8 cellular contexts compared by ENCODE assay signal in the genomic region with DNA sequence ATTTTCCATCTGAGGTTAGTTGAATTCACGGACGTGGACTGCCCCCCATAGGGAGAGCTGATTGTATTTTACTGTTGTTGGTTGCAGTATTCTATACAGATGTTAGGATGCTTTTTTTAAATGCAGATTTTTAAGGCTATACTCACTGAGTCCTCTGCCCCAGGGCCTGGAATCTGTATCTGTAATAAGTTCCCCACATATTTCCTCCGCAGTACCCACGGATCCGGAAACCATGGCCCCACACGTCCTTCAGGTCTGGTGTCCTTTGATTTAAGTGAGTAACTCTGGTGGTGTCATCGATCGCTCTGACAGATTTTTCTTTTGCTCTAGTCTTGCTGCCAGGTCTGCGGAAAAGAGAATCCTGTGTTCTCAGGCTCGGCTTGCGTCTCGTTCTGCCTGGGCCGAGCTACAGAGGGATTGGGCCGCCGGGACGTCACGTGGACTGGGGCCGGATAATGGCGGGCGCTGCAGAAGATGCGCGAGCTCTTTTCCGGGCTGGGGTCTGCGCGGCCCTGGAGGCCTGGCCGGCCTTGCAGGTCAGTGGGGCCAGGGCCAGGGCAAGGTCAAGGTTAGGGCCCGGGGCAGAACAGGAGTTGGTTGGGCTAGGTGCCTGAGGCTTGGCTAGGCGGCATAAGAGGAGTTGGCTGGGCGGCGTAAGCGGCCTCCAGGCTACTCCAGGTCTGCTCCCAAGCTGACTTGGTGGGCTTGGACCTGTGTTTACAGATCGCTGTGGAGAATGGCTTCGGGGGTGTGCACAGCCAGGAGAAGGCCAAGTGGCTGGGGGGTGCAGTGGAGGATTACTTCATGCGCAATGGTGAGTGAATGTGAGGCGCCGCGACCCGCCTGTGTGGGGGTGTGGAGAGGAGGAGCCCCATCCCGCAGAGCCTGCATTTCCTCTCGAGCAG. TPM values are rescaled to one million over a fixed set of nuclear protein-coding genes. Genes with fewer than 3 reads are reported as not detected.
DNase-seq lines count a peak whose midpoint lies in the region; ATAC-seq lines count a peak whose summit lies in the region.

Gene TSR2, plus strand, starts transcription at position 438 of the 905 bp plus-strand sequence. Its CDS starts 18 bp downstream, at position 456.

- H3K9me3 ChIP-seq in endocrine pancreas (ENCODE audit: control insufficient read depth, low read length) = no peaks in the 10 kb centered on the region

- ATAC-seq in GM21360 (IDR thresholded peaks at IDR 0.05; ENCODE audit: unreplicated experiment) = peak; percentile 91

- no peaks in the 10 kb centered on the region for H3K4me1 ChIP-seq in endocrine pancreas (ENCODE audit: control insufficient read depth, insufficient read depth, low read length)

- peak within 1 kb of the TSS; percentile 87 for H3K4me3 ChIP-seq in endocrine pancreas (ENCODE audit: control insufficient read depth, insufficient read depth, low read length)

- peak within 1 kb of the TSS; percentile 84 for H3K9ac ChIP-seq in endocrine pancreas (ENCODE audit: control insufficient read depth, insufficient read depth, low read length)

- DNase-seq in COR-L47 (lab: John Stamatoyannopoulos, UW) (peak; percentile 56), HT-29 (ENCODE audit: low spot score) (peak; percentile 78), NOMO-1 (lab: John Stamatoyannopoulos, UW; ENCODE audit: unreplicated experiment in 2 of 2) (peak; percentile 65 to 78), mesenteric fat pad (ENCODE audit: low spot score) (peak; percentile 91)
- DNase-seq in activated CD8-positive, alpha-beta memory T cell treated with anti-CD3 and anti-CD28 coated beads for 4 hours (ENCODE audit: low read depth in 2 of 2) = peak; percentile 44 to 60
- DNase-seq in stimulated activated CD8-positive, alpha-beta memory T cell treated with anti-CD3 and anti-CD28 coated beads, Interleukin-15, amount 100 ng/mL, for 1 hour (ENCODE audit: low read depth) = peak; percentile 42

- H3K36me3 ChIP-seq in endocrine pancreas (ENCODE audit: control insufficient read depth, insufficient read depth, low read length) = peaks cover 6% of the 10 kb centered on the region

- no peaks in the 10 kb centered on the region for H3K27me3 ChIP-seq in endocrine pancreas (ENCODE audit: control insufficient read depth, insufficient read depth, low read length)

RNA-seq across cellular contexts. Expression of gene TSR2, which starts in this region (rescaled TPM):
- total RNA-seq in HT-29 (2014; rRNA removed; shearing (Covaris generic)) = 25.4 and 28.7 TPM in 2 replicates
- total RNA-seq in mesenteric fat pad = 31.4 TPM

Comparison
In these comparisons a context has a peak if more than half of its experiments do, and no peak if none do; other contexts are left out.
1. Peak in every context shown above with its lines: DNase-seq, ATAC-seq and H3K4me3 ChIP-seq.